In the genomic region with DNA sequence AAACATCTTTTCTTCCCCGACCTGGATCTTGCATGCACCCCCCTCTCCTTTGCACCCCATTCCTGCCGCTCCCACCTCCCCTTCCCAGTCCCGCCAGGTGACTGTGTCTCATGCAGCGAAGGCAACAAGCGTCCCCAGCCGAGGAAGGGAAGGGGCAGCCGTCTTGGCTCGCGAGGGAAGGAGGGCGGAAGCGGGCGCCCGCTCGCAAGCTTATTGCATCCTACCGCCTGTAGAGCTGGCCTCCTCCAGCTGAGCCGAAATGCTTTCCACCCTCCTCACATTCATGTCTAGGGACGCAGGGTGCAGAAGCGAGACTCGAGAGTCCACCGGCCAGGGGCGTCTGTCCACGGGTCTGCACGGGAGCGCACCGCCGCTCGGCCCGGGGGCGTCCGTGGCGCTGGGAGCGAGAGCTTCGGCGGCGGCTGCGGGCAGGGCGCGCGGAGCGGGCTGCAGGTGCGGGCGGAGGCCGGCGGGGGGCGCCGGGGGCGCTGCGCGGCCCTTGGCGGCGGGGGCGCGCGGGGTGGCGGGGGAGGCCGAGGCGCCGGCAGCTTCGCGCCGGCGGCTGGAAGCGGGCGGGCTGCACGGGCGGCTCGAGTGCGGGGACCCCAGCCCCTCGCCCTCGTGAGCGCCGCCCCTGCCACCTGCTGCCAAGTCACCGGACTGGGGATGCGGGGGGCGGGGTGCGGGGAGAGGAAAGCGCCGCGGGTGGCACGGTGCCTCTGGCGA, we compare ENCODE assay signal across 9 cellular contexts. TPM values are rescaled to one million over a fixed set of nuclear protein-coding genes. Genes with fewer than 3 reads are reported as not detected.
DNase-seq lines count a peak whose midpoint lies in the region; ATAC-seq and TF ChIP-seq lines count a peak whose summit lies in the region.
"Had no signal": no experiment of that assay in that cellular context is flagged by ENCODE, and none has a peak within 500 bp of the region (broad histone marks: within the 10 kb centered on the region; RNA-seq: fewer than 3 reads in every experiment).

A gene (minus strand): TSS at position 426 of the 726 bp plus-strand sequence.

- DNase-seq in HEK293T (ENCODE audit: extremely low spot score) = peak; percentile 32
- peak; percentile 27 for DNase-seq in astrocyte of the spinal cord (ENCODE audit: low read depth, low spot score)
- DNase-seq in left lung = peak in 1 of 2 donors; percentile 72
- DNase-seq in uterus = peak; percentile 18 to 21
- DNase-seq in CD14-positive monocyte (ENCODE audit: low spot score) = no peak
- DNase-seq in activated CD4-positive, alpha-beta memory T cell treated with anti-CD3 and anti-CD28 coated beads for 36 hours = no peak

- H3K27ac Mint-ChIP-seq in CD14-positive monocyte = no peak within 1 kb of the TSS
- H3K27ac Mint-ChIP-seq in activated CD4-positive, alpha-beta memory T cell treated with anti-CD3 and anti-CD28 coated beads for 36 hours = no peak within 1 kb of the TSS

- ATAC-seq in left lung (peak; percentile 47), GM21367 (IDR thresholded peaks at IDR 0.05; ENCODE audit: unreplicated experiment) (no peak)

- peaks cover 27 to 41% (median 31%) of the 10 kb centered on the region in 3 donors for H3K27me3 Mint-ChIP-seq in CD14-positive monocyte (ENCODE audit: low read depth in 3 of 3)
- H3K27me3 Mint-ChIP-seq in activated CD4-positive, alpha-beta memory T cell treated with anti-CD3 and anti-CD28 coated beads for 36 hours = peaks cover 16% of the 10 kb centered on the region

- TF ChIP-seq POLR2A in uterus (IDR thresholded peaks at IDR 0.05) = no peak

- intact Hi-C loops in left lung (cut with DNase I) (no loop called here), uterus (cut with DNase I; ENCODE audit: low total_unique reads) (no loop called here), CD14-positive monocyte (cut with micrococcal nuclease) (no loop called here)
- intact Hi-C loops in activated CD4-positive, alpha-beta memory T cell treated with anti-CD3 and anti-CD28 coated beads for 36 hours (cut with micrococcal nuclease) = no loop called here

- no peaks in the 10 kb centered on the region for H3K36me3 Mint-ChIP-seq in CD14-positive monocyte
- peaks cover 4% of the 10 kb centered on the region for H3K36me3 Mint-ChIP-seq in activated CD4-positive, alpha-beta memory T cell treated with anti-CD3 and anti-CD28 coated beads for 36 hours

- TF ChIP-seq CTCF in astrocyte of the spinal cord (IDR thresholded peaks at IDR 0.05; ENCODE audit: low read depth, low read length) (peak; percentile 5), left lung (IDR thresholded peaks at IDR 0.05) (no peak), uterus (IDR thresholded peaks at IDR 0.05) (peak in 2 of 4 experiments; percentile 7 to 32), CD14-positive monocyte (IDR thresholded peaks at IDR 0.05) (no peak)

- in situ Hi-C loops in astrocyte of the spinal cord (cut with HindIII; ENCODE audit: low sequenced_read_pairs) = no loop called here

- H3K27me3 ChIP-seq in ACC112 (ENCODE audit: insufficient read depth, low read length) = peaks cover 14% of the 10 kb centered on the region
- peaks cover 22 to 39% of the 10 kb centered on the region in 2 donors for H3K27me3 ChIP-seq in left lung
- peaks cover 0 to 4% of the 10 kb centered on the region in 2 donors for H3K27me3 ChIP-seq in uterus

- H3K4me1 ChIP-seq in ACC112 (ENCODE audit: control insufficient read depth, insufficient read depth, low read length, unreplicated experiment) (peaks cover 5% of the 10 kb centered on the region), left lung (no peaks in the 10 kb centered on the region), uterus (no peaks in the 10 kb centered on the region)

- H3K36me3 ChIP-seq in ACC112 (ENCODE audit: insufficient read depth, low read length) (no peaks in the 10 kb centered on the region), left lung (no peaks in the 10 kb centered on the region), uterus (no peaks in the 10 kb centered on the region)

- peaks cover 0 to 18% (median 2%) of the 10 kb centered on the region in 7 donors for H3K9me3 Mint-ChIP-seq in CD14-positive monocyte
- no peaks in the 10 kb centered on the region for H3K9me3 Mint-ChIP-seq in activated CD4-positive, alpha-beta memory T cell treated with anti-CD3 and anti-CD28 coated beads for 36 hours

- POLR2A ChIA-PET in HEK293T (lab: Yijun Ruan, JAX) = no interaction called here
- POLR2A ChIA-PET in activated CD4-positive, alpha-beta memory T cell treated with anti-CD3 and anti-CD28 coated beads for 36 hours (lab: Charles Lee) = no interaction called here

- H3K4me3 Mint-ChIP-seq in CD14-positive monocyte = peak within 1 kb of the TSS in 1 of 2 donors; percentile 73
- no peak within 1 kb of the TSS for H3K4me3 Mint-ChIP-seq in activated CD4-positive, alpha-beta memory T cell treated with anti-CD3 and anti-CD28 coated beads for 36 hours

- H3K4me1 Mint-ChIP-seq in CD14-positive monocyte = no peaks in the 10 kb centered on the region
- H3K4me1 Mint-ChIP-seq in activated CD4-positive, alpha-beta memory T cell treated with anti-CD3 and anti-CD28 coated beads for 36 hours (ENCODE audit: low read depth) = no peaks in the 10 kb centered on the region

- peak within 1 kb of the TSS; percentile 89 for H3K4me3 ChIP-seq in ACC112 (ENCODE audit: low read depth, low read length)
- H3K4me3 ChIP-seq in astrocyte of the spinal cord (ENCODE audit: low read depth, low read length) = peak within 1 kb of the TSS; percentile 42
- H3K4me3 ChIP-seq in left lung = no peak within 1 kb of the TSS
- peak within 1 kb of the TSS; percentile 36 to 61 for H3K4me3 ChIP-seq in uterus

- no peaks in the 10 kb centered on the region for H3K79me2 ChIP-seq in ACC112 (ENCODE audit: control insufficient read depth, insufficient read depth, low read length, unreplicated experiment)

- peak within 1 kb of the TSS; percentile 84 for H2AFZ ChIP-seq in ACC112 (ENCODE audit: low read length, unreplicated experiment)

- CTCF ChIA-PET in HEK293T (lab: Yijun Ruan, JAX) = interaction anchor here (0.6 to 1.2 kb wide), 4 partner anchors 8 to 441 kb away, joined by 3 to 6 read pairs (median 4); no protein-coding TSS in a partner anchor
- CTCF ChIA-PET in activated CD4-positive, alpha-beta memory T cell treated with anti-CD3 and anti-CD28 coated beads for 36 hours (lab: Charles Lee) = no interaction called here

- H3K9me3 ChIP-seq in left lung (no peaks in the 10 kb centered on the region), uterus (no peaks in the 10 kb centered on the region)

- H3K27ac ChIP-seq in ACC112 (ENCODE audit: low read depth, low read length) = no peak within 1 kb of the TSS
- no peak within 1 kb of the TSS for H3K27ac ChIP-seq in left lung
- peak within 1 kb of the TSS; percentile 28 to 74 for H3K27ac ChIP-seq in uterus

TF ChIP-seq in HEK293T, 16 proteins besides CTCF, POLR2A, EP300 and RAD21:
- TF ChIP-seq, protein P1, sequence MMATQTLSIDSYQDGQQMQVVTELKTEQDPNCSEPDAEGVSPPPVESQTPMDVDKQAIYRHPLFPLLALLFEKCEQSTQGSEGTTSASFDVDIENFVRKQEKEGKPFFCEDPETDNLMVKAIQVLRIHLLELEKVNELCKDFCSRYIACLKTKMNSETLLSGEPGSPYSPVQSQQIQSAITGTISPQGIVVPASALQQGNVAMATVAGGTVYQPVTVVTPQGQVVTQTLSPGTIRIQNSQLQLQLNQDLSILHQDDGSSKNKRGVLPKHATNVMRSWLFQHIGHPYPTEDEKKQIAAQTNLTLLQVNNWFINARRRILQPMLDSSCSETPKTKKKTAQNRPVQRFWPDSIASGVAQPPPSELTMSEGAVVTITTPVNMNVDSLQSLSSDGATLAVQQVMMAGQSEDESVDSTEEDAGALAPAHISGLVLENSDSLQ (IDR thresholded peaks at IDR 0.05) = no peak
- TF ChIP-seq NFRKB (IDR thresholded peaks at IDR 0.05) = no peak
- TF ChIP-seq FOXM1 (IDR thresholded peaks at IDR 0.05; ENCODE audit: borderline replicate concordance) = no peak
- TF ChIP-seq FOXK2 (IDR thresholded peaks at IDR 0.05) = no peak
- no peak for TF ChIP-seq LEF1 (IDR thresholded peaks at IDR 0.05; ENCODE audit: borderline replicate concordance)
- no peak for TF ChIP-seq SP1 (IDR thresholded peaks at IDR 0.05)
- no peak for TF ChIP-seq ELF4 (IDR thresholded peaks at IDR 0.05)
- no peak for TF ChIP-seq BHLHE40 (IDR thresholded peaks at IDR 0.05; ENCODE audit: borderline replicate concordance)
- no peak for TF ChIP-seq CTBP1 (IDR thresholded peaks at IDR 0.05; ENCODE audit: borderline replicate concordance)
- TF ChIP-seq TARDBP (IDR thresholded peaks at IDR 0.05) = no peak
- no peak for TF ChIP-seq L3MBTL2 (conservative IDR thresholded peaks at IDR 0.05)
- no peak for TF ChIP-seq SUZ12 (IDR thresholded peaks at IDR 0.05)
- no peak for TF ChIP-seq HDGF (IDR thresholded peaks at IDR 0.05; ENCODE audit: borderline replicate concordance)
- TF ChIP-seq ARNT (IDR thresholded peaks at IDR 0.05) = no peak
- TF ChIP-seq ZNF384 (IDR thresholded peaks at IDR 0.05) = no peak
- TF ChIP-seq FOXA1 (IDR thresholded peaks at IDR 0.05) = no peak

RNA-seq across cellular contexts. Expression of the gene that starts here (rescaled TPM):
- total RNA-seq in left lung (not detected), uterus (10 to 100 TPM in 1 of 4 donors, 1 to 10 TPM in 1, not detected in 2; 1.3 to 11.1 TPM)
- under 1 TPM; 0.09 to 0.25 TPM for polyA plus RNA-seq in CD14-positive monocyte
- not detected for total RNA-seq in activated CD4-positive, alpha-beta memory T cell treated with anti-CD3 and anti-CD28 coated beads for 36 hours
- total RNA-seq: activated CD8-positive, alpha-beta memory T cell treated with anti-CD3 and anti-CD28 coated beads for 36 hours had no signal

Comparison
In these comparisons a context has a peak if more than half of its experiments do, and no peak if none do; other contexts are left out.
1. Peak in ATAC-seq in left lung; RNA of the gene not detected or under 1 TPM.
2. H3K27ac ChIP-seq: peak in uterus (2 of 2); none in ACC112 (single experiment) and left lung (0 of 2).
3. H3K4me3 ChIP-seq: peak in ACC112 (single experiment), astrocyte of the spinal cord (single experiment) and uterus (2 of 2); none in left lung (0 of 2).
4. DNase-seq: peak in HEK293T (single experiment), astrocyte of the spinal cord (single experiment) and uterus (2 of 2); none in CD14-positive monocyte (single experiment) and activated CD4-positive, alpha-beta memory T cell treated with anti-CD3 and anti-CD28 coated beads for 36 hours (single experiment).